In genomic region chr9:106835840-106836239, GRCh38 we compare ENCODE assay signal across 22 cellular contexts.
"Had no signal": no experiment of that assay in that cellular context is flagged by ENCODE, and none has a peak within 500 bp of the region (broad histone marks: within the 10 kb centered on the region; RNA-seq: fewer than 3 reads in every experiment).

No MANE protein-coding gene starts in this region.

- ATAC-seq: effector memory CD8-positive, alpha-beta T cell; esophagus mucosa; gastrocnemius medialis; left cardiac atrium; left lung; left ventricle myocardium superior; lower lobe of right lung; mucosa of descending colon had no signal

- H3K27ac ChIP-seq: epithelial cell of prostate, esophagus squamous epithelium, gastrocnemius medialis, left lung, lower lobe of right lung had no signal

- H3K27me3 ChIP-seq: gastrocnemius medialis, left lung had no signal

- DNase-seq: cortex of kidney; effector CD8-positive, alpha-beta T cell; effector memory CD8-positive, alpha-beta T cell; endodermal cell; erythroblast; esophagus squamous epithelium; foreskin fibroblast; foreskin melanocyte; gastrocnemius medialis; glutamatergic neuron; head of caudate nucleus; hippocampal formation; islet precursor cell; left cardiac atrium; left lung; left ventricle myocardium superior; lower lobe of right lung; mesenchymal stem cell; mucosa of descending colon; naive B cell had no signal

- H3K4me3 ChIP-seq: esophagus squamous epithelium, gastrocnemius medialis, left lung, lower lobe of right lung, mucosa of descending colon had no signal

- H3K4me1 ChIP-seq: esophagus squamous epithelium, left lung, lower lobe of right lung had no signal

- H3K36me3 ChIP-seq: esophagus squamous epithelium, gastrocnemius medialis, left lung, lower lobe of right lung had no signal

- H3K9me3 ChIP-seq: esophagus squamous epithelium, gastrocnemius medialis, lower lobe of right lung, mucosa of descending colon had no signal
